Comparison of ENCODE assay signal across 14 cellular contexts in genomic region chr20:6575912-6576391, GRCh38.
DNase-seq lines count a peak whose midpoint lies in the region; ATAC-seq, FAIRE-seq and TF ChIP-seq lines count a peak whose summit lies in the region.
"Had no signal": no experiment of that assay in that cellular context is flagged by ENCODE, and none has a peak within 500 bp of the region (broad histone marks: within the 10 kb centered on the region; RNA-seq: fewer than 3 reads in every experiment).

No MANE protein-coding gene starts in this region.

- no peaks in the 10 kb centered on the region for H4K20me1 ChIP-seq in neural progenitor cell (ENCODE audit: low read depth)

- no peaks in the 10 kb centered on the region for H3F3A ChIP-seq in neural progenitor cell (ENCODE audit: low read depth)

- CTCF ChIA-PET in activated naive CD4-positive, alpha-beta T cell treated with anti-CD3 and anti-CD28 coated beads, Interleukin-2, amount 10 ng/mL, durations not matched to agents 7 days and 5 days (lab: Charles Lee): no interaction called here

- FAIRE-seq in bronchial epithelial cell (lab: Jason Lieb, UNC): no peak
- FAIRE-seq: colon had no signal

- H2AFZ ChIP-seq in neural progenitor cell (replicated peaks): peak overlapping the region; percentile 19

- H3K4me3 ChIP-seq in bronchial epithelial cell (ENCODE audit: low read depth, low read length) (no peak overlapping the region), neural progenitor cell (no peak overlapping the region)

- no peaks in the 10 kb centered on the region for H3K79me2 ChIP-seq in neural progenitor cell (ENCODE audit: low read depth)

- H3K36me3 ChIP-seq in bronchial epithelial cell (ENCODE audit: control insufficient read depth, insufficient read depth, low read length) (no peaks in the 10 kb centered on the region), neural progenitor cell (no peaks in the 10 kb centered on the region)

- no peak overlapping the region for H3K4me2 ChIP-seq in neural progenitor cell

- H3K27ac Mint-ChIP-seq in neural progenitor cell: no peak overlapping the region
- H3K27ac Mint-ChIP-seq in activated naive CD4-positive, alpha-beta T cell treated with anti-CD3 and anti-CD28 coated beads, Interleukin-2, amount 10 ng/mL, durations not matched to agents 7 days and 5 days: no peak overlapping the region
- H3K27ac Mint-ChIP-seq: activated T-cell treated with anti-CD3 and anti-CD28 coated beads, Interleukin-2, amount 50 U/mL, for 24 hours; T-helper 1 cell treated with Interleukin-12 subunit alpha and Interleukin-12 subunit beta and Interleukin-4 antibody, amounts not matched to agents 30 μg/mL and 1 μg/mL, for 36 hours had no signal

- H3K27me3 Mint-ChIP-seq in neural progenitor cell (ENCODE audit: insufficient read depth, low read depth): peaks cover 7% of the 10 kb centered on the region
- H3K27me3 Mint-ChIP-seq in activated naive CD4-positive, alpha-beta T cell treated with anti-CD3 and anti-CD28 coated beads, Interleukin-2, amount 10 ng/mL, durations not matched to agents 7 days and 5 days: no peaks in the 10 kb centered on the region
- H3K27me3 Mint-ChIP-seq: activated T-cell treated with anti-CD3 and anti-CD28 coated beads, Interleukin-2, amount 50 U/mL, for 24 hours had no signal

- no peaks in the 10 kb centered on the region for H3K27me3 ChIP-seq in bronchial epithelial cell (ENCODE audit: control insufficient read depth, insufficient read depth, low read length)
- no peaks in the 10 kb centered on the region for H3K27me3 ChIP-seq in neural progenitor cell

- no peaks in the 10 kb centered on the region for H3K9me3 ChIP-seq in neural progenitor cell (ENCODE audit: low read depth)

- peak; percentile 86 for ATAC-seq in GM19023 (IDR thresholded peaks at IDR 0.05; ENCODE audit: unreplicated experiment)
- ATAC-seq in HG03565 (IDR thresholded peaks at IDR 0.05; ENCODE audit: unreplicated experiment): peak; percentile 55

- H3K27ac ChIP-seq in neural progenitor cell: no peak overlapping the region

- no peak for TF ChIP-seq CTCF in bronchial epithelial cell (IDR thresholded peaks at IDR 0.05; ENCODE audit: insufficient read depth, low read length, severe bottlenecking)
- no peak for TF ChIP-seq CTCF in neural progenitor cell (IDR thresholded peaks at IDR 0.05)

- H3K4me3 Mint-ChIP-seq in neural progenitor cell: no peak overlapping the region
- H3K4me3 Mint-ChIP-seq in activated naive CD4-positive, alpha-beta T cell treated with anti-CD3 and anti-CD28 coated beads, Interleukin-2, amount 10 ng/mL, durations not matched to agents 7 days and 5 days: no peak overlapping the region
- H3K4me3 Mint-ChIP-seq: activated T-cell treated with anti-CD3 and anti-CD28 coated beads, Interleukin-2, amount 50 U/mL, for 24 hours; T-helper 1 cell treated with Interleukin-12 subunit alpha and Interleukin-12 subunit beta and Interleukin-4 antibody, amounts not matched to agents 30 μg/mL and 1 μg/mL, for 36 hours had no signal

- no peaks in the 10 kb centered on the region for H3K4me1 ChIP-seq in neural progenitor cell

- no peaks in the 10 kb centered on the region for H3K36me3 Mint-ChIP-seq in neural progenitor cell
- no peaks in the 10 kb centered on the region for H3K36me3 Mint-ChIP-seq in activated naive CD4-positive, alpha-beta T cell treated with anti-CD3 and anti-CD28 coated beads, Interleukin-2, amount 10 ng/mL, durations not matched to agents 7 days and 5 days

- H3K4me1 Mint-ChIP-seq in neural progenitor cell: peaks cover 9% of the 10 kb centered on the region
- no peaks in the 10 kb centered on the region for H3K4me1 Mint-ChIP-seq in activated naive CD4-positive, alpha-beta T cell treated with anti-CD3 and anti-CD28 coated beads, Interleukin-2, amount 10 ng/mL, durations not matched to agents 7 days and 5 days

- no peaks in the 10 kb centered on the region for H3K9me3 Mint-ChIP-seq in neural progenitor cell
- H3K9me3 Mint-ChIP-seq in activated naive CD4-positive, alpha-beta T cell treated with anti-CD3 and anti-CD28 coated beads, Interleukin-2, amount 10 ng/mL, durations not matched to agents 7 days and 5 days: peaks cover 7% of the 10 kb centered on the region

- H3K9ac ChIP-seq in neural progenitor cell: no peak overlapping the region

- DNase-seq in bronchial epithelial cell (ENCODE audit: low read depth) (peak; percentile 40), neural progenitor cell (ENCODE audit: low spot score) (no peak), T-helper 1 cell (no peak), cerebellar nuclear complex (lab: John Stamatoyannopoulos, UW) (no peak), NCI-H526 treated with DMSO at 0.1 percent for 48 hours (lab: John Stamatoyannopoulos, UW) (no peak)
- no peak for DNase-seq in activated naive CD4-positive, alpha-beta T cell treated with anti-CD3 and anti-CD28 coated beads, Interleukin-2, amount 10 ng/mL, durations not matched to agents 7 days and 5 days
- DNase-seq: activated T-cell treated with anti-CD3 and anti-CD28 coated beads, Interleukin-2, amount 50 U/mL, for 24 hours; KBM-7; NCI-H524; stimulated activated naive CD4-positive, alpha-beta T cell treated with Interleukin-2 at 50 U/mL for 16 hours had no signal
